ENCODE assay signal across 10 cellular contexts in genomic region chr12:6632026-6632978, GRCh38. TPM values are rescaled to one million over a fixed set of nuclear protein-coding genes. Genes with fewer than 3 reads are reported as not detected.
DNase-seq lines count a peak whose midpoint lies in the region; ATAC-seq and TF ChIP-seq lines count a peak whose summit lies in the region.
"Had no signal": no experiment of that assay in that cellular context is flagged by ENCODE, and none has a peak within 500 bp of the region (broad histone marks: within the 10 kb centered on the region; RNA-seq: fewer than 3 reads in every experiment).

No MANE protein-coding gene starts in this region.

- TF ChIP-seq POLR2A in stomach (IDR thresholded peaks at IDR 0.05): no peak

- H3K4me1 Mint-ChIP-seq in activated CD8-positive, alpha-beta T cell treated with anti-CD3 and anti-CD28 coated beads, Interleukin-2, amount 10 ng/mL, durations not matched to agents 7 days and 5 days (ENCODE audit: low read depth): peaks cover 70% of the 10 kb centered on the region

- H3K9me2 ChIP-seq in GM23248 (ENCODE audit: insufficient read depth): no peaks in the 10 kb centered on the region

- 61 to 67% (median 63%) methylated on average over 19 to 21 of the region's 21 CpGs for WGBS in stomach, 5 donors
- WGBS in GM23248 (ENCODE audit: low coverage in 1 of 2, low lambda C conversion rate in 2 of 2, missing lambda C conversion rate in 2 of 2), 2 experiments: 75 to 76% methylated on average over 20 to 21 of the region's 21 CpGs

- peak overlapping the region; percentile 73 to 81 (median 80) for H3K27ac ChIP-seq in stomach
- H3K27ac ChIP-seq in GM23248: no peak overlapping the region

- no peaks in the 10 kb centered on the region for H3K9me3 ChIP-seq in MG63
- H3K9me3 ChIP-seq in stomach: no peaks in the 10 kb centered on the region
- no peaks in the 10 kb centered on the region for H3K9me3 ChIP-seq in GM23248 (ENCODE audit: low read depth)

- TF ChIP-seq CTCF in GM12864 (IDR thresholded peaks at IDR 0.05; ENCODE audit: low read depth, low read length, missing control alignments): no peak
- no peak for TF ChIP-seq CTCF in stomach (IDR thresholded peaks at IDR 0.05)

- no peaks in the 10 kb centered on the region for H3K79me2 ChIP-seq in GM23248 (ENCODE audit: insufficient read depth)

- ATAC-seq in GM21390 (IDR thresholded peaks at IDR 0.05; ENCODE audit: unreplicated experiment): peak; percentile 69
- peak; percentile 66 for ATAC-seq in activated CD8-positive, alpha-beta T cell treated with anti-CD3 and anti-CD28 coated beads, Interleukin-2, amount 10 ng/mL, durations not matched to agents 7 days and 5 days
- peak; percentile 41 for ATAC-seq in left ventricle myocardium superior

- peak overlapping the region; percentile 76 for H3K4me3 Mint-ChIP-seq in activated CD8-positive, alpha-beta T cell treated with anti-CD3 and anti-CD28 coated beads, Interleukin-2, amount 10 ng/mL, durations not matched to agents 7 days and 5 days

- POLR2A ChIA-PET in activated CD8-positive, alpha-beta T cell treated with anti-CD3 and anti-CD28 coated beads, Interleukin-2, amount 10 ng/mL, durations not matched to agents 7 days and 5 days (lab: Charles Lee): interaction anchor here (0.5 to 2.5 kb wide), 15 partner anchors 11 to 311 kb away, joined by 3 to 13 read pairs (median 5); partner anchors contain the start of genes CDCA3, CHD4, COPS7A and RNU7-1

- peaks cover 12 to 72% (median 25%) of the 10 kb centered on the region in 4 donors for H3K4me1 ChIP-seq in stomach
- H3K4me1 ChIP-seq in GM23248 (ENCODE audit: insufficient read depth): peaks cover 8% of the 10 kb centered on the region; the same call in 1 of the 2 replicates

- H3K36me3 Mint-ChIP-seq in activated CD8-positive, alpha-beta T cell treated with anti-CD3 and anti-CD28 coated beads, Interleukin-2, amount 10 ng/mL, durations not matched to agents 7 days and 5 days (ENCODE audit: low read depth): peaks cover 2% of the 10 kb centered on the region

- DNase-seq in GM12864 (ENCODE audit: low read depth): no peak
- peak; percentile 17 for DNase-seq in MG63
- peak; percentile 81 for DNase-seq in activated CD8-positive, alpha-beta T cell treated with anti-CD3 and anti-CD28 coated beads, Interleukin-2, amount 10 ng/mL, durations not matched to agents 7 days and 5 days
- DNase-seq in left ventricle myocardium superior: no peak
- DNase-seq in stomach: no peak
- DNase-seq in H4 (ENCODE audit: low spot score): no peak
- DNase-seq in GM23248: no peak

- in situ Hi-C loops in GM23248 (cut with MboI): no loop called here

- no peak for TF ChIP-seq EP300 in stomach (IDR thresholded peaks at IDR 0.05)

- no peak overlapping the region for H3K9ac ChIP-seq in GM23248

- H3K4me3 ChIP-seq in GM12864 (ENCODE audit: low read depth, low read length) (peak overlapping the region; percentile 52), MG63 (no peak overlapping the region), stomach (peak overlapping the region in 1 of 4 donors; percentile 21), GM23248 (no peak overlapping the region)

- no peak overlapping the region for H2AFZ ChIP-seq in GM23248

- no peaks in the 10 kb centered on the region for H3K36me3 ChIP-seq in MG63
- no peaks in the 10 kb centered on the region for H3K36me3 ChIP-seq in stomach
- no peaks in the 10 kb centered on the region for H3K36me3 ChIP-seq in GM23248 (ENCODE audit: low read depth)

- H3F3A ChIP-seq in GM23248 (ENCODE audit: insufficient read depth): no peaks in the 10 kb centered on the region

- H3K9me3 Mint-ChIP-seq in activated CD8-positive, alpha-beta T cell treated with anti-CD3 and anti-CD28 coated beads, Interleukin-2, amount 10 ng/mL, durations not matched to agents 7 days and 5 days (ENCODE audit: insufficient read depth): no peaks in the 10 kb centered on the region

- CTCF ChIA-PET in activated CD8-positive, alpha-beta T cell treated with anti-CD3 and anti-CD28 coated beads, Interleukin-2, amount 10 ng/mL, durations not matched to agents 7 days and 5 days (lab: Charles Lee): interaction anchor here (0.7 to 2.7 kb wide), 10 partner anchors 9 to 121 kb away, joined by 3 to 11 read pairs (median 4); partner anchors contain the start of genes MLF2 and ZNF384

- no peak overlapping the region for H3K4me2 ChIP-seq in GM23248 (ENCODE audit: unreplicated experiment)

- H3K27ac Mint-ChIP-seq in activated CD8-positive, alpha-beta T cell treated with anti-CD3 and anti-CD28 coated beads, Interleukin-2, amount 10 ng/mL, durations not matched to agents 7 days and 5 days: peak overlapping the region; percentile 96

- no peaks in the 10 kb centered on the region for H3K27me3 ChIP-seq in MG63
- H3K27me3 ChIP-seq in stomach: peaks cover 0 to 4% (median 0%) of the 10 kb centered on the region in 3 donors
- H3K27me3 ChIP-seq in GM23248 (replicated peaks; ENCODE audit: insufficient read depth): no peaks in the 10 kb centered on the region

- intact Hi-C loops in left ventricle myocardium superior (cut with micrococcal nuclease) (no loop called here), stomach (cut with DNase I; ENCODE audit: low total_unique reads) (no loop called here)

- no peaks in the 10 kb centered on the region for H3K27me3 Mint-ChIP-seq in activated CD8-positive, alpha-beta T cell treated with anti-CD3 and anti-CD28 coated beads, Interleukin-2, amount 10 ng/mL, durations not matched to agents 7 days and 5 days (ENCODE audit: low read depth)

- H4K20me1 ChIP-seq in GM23248 (ENCODE audit: insufficient read depth): no peaks in the 10 kb centered on the region

RNA-seq across cellular contexts. Expression of gene LPAR5, which starts 3.5 kb away (rescaled TPM):
- 0.03 TPM in 1 of 2 replicates, not detected in the other for total RNA-seq in MG63 (2014; rRNA removed; shearing (Covaris generic); ENCODE audit: low replicate concordance)
- total RNA-seq in activated CD8-positive, alpha-beta T cell treated with anti-CD3 and anti-CD28 coated beads, Interleukin-2, amount 10 ng/mL, durations not matched to agents 7 days and 5 days: 10 to 100 TPM; 16.5 to 16.8 TPM
- total RNA-seq in left ventricle myocardium superior (8.6 TPM), stomach (10 to 100 TPM in 1 of 5 donors, 1 to 10 TPM in 4; 1.3 to 33.0 (median 5.8) TPM)
- polyA plus RNA-seq in stomach (1 to 10 TPM; 2.0 to 5.6 (median 3.5) TPM), GM23248 (2016; fragmentation: Nextera tagmentation; extraction: Ambion mirVana) (not detected in 2 replicates)
- 0.04 TPM in 1 of 2 replicates, not detected in the other for total RNA-seq in H4 (2014; rRNA removed; shearing (Covaris generic))
- total RNA-seq in GM23248 (2014; rRNA removed; shearing (Covaris generic)): not detected in 2 replicates
- total RNA-seq: glomerular endothelial cell, RPMI7951 had no signal

RNA-seq across cellular contexts. Expression of gene ACRBP, which starts 14.9 kb away (rescaled TPM):
- not detected in 2 replicates for total RNA-seq in MG63 (2014; rRNA removed; shearing (Covaris generic); ENCODE audit: low replicate concordance)
- 1 to 10 TPM in 1 of 2 experiments, under 1 TPM in 1; 0.76 to 1.7 TPM for total RNA-seq in activated CD8-positive, alpha-beta T cell treated with anti-CD3 and anti-CD28 coated beads, Interleukin-2, amount 10 ng/mL, durations not matched to agents 7 days and 5 days
- 2.2 TPM for total RNA-seq in left ventricle myocardium superior
- total RNA-seq in stomach: 1 to 10 TPM in 2 of 5 donors, not detected in 3; 2.2 to 6.4 TPM
- polyA plus RNA-seq in stomach: 1 to 10 TPM in 2 of 3 donors, under 1 TPM in 1; 0.31 to 1.6 (median 1.1) TPM
- total RNA-seq in H4 (2014; rRNA removed; shearing (Covaris generic)): not detected in 2 replicates
- not detected in 2 replicates for total RNA-seq in GM23248 (2014; rRNA removed; shearing (Covaris generic))
- not detected in 2 replicates for polyA plus RNA-seq in GM23248 (2016; fragmentation: Nextera tagmentation; extraction: Ambion mirVana)

RNA-seq across cellular contexts. Expression of gene CHD4, which starts 25.1 kb away (rescaled TPM):
- 155 and 166 TPM in 2 replicates for total RNA-seq in MG63 (2014; rRNA removed; shearing (Covaris generic); ENCODE audit: low replicate concordance)
- 100 to 1,000 TPM; 277 to 292 TPM for total RNA-seq in activated CD8-positive, alpha-beta T cell treated with anti-CD3 and anti-CD28 coated beads, Interleukin-2, amount 10 ng/mL, durations not matched to agents 7 days and 5 days
- total RNA-seq in left ventricle myocardium superior: 159 TPM
- total RNA-seq in stomach: 100 to 1,000 TPM; 169 to 315 (median 202) TPM
- 100 to 1,000 TPM; 105 to 139 (median 111) TPM for polyA plus RNA-seq in stomach
- 242 and 246 TPM in 2 replicates for total RNA-seq in H4 (2014; rRNA removed; shearing (Covaris generic))
- total RNA-seq in GM23248 (2014; rRNA removed; shearing (Covaris generic)): 148 and 171 TPM in 2 replicates
- polyA plus RNA-seq in GM23248 (2016; fragmentation: Nextera tagmentation; extraction: Ambion mirVana): 61.5 and 72.1 TPM in 2 replicates

RNA-seq across cellular contexts. Expression of gene ING4, which starts 30.6 kb away (rescaled TPM):
- total RNA-seq in MG63 (2014; rRNA removed; shearing (Covaris generic); ENCODE audit: low replicate concordance): 30.1 and 33.1 TPM in 2 replicates
- 10 to 100 TPM; 24.9 TPM for total RNA-seq in activated CD8-positive, alpha-beta T cell treated with anti-CD3 and anti-CD28 coated beads, Interleukin-2, amount 10 ng/mL, durations not matched to agents 7 days and 5 days
- total RNA-seq in left ventricle myocardium superior (30.1 TPM), stomach (10 to 100 TPM in 4 of 5 donors, 1 to 10 TPM in 1; 8.7 to 51.8 (median 33.5) TPM)
- polyA plus RNA-seq in stomach (10 to 100 TPM; 25.5 to 53.6 (median 43.6) TPM), GM23248 (2016; fragmentation: Nextera tagmentation; extraction: Ambion mirVana) (43.5 and 46.0 TPM in 2 replicates)
- total RNA-seq in H4 (2014; rRNA removed; shearing (Covaris generic)): 57.8 and 65.7 TPM in 2 replicates
- 31.7 and 39.1 TPM in 2 replicates for total RNA-seq in GM23248 (2014; rRNA removed; shearing (Covaris generic))

RNA-seq across cellular contexts. Expression of gene ZNF384, which starts 56.9 kb away (rescaled TPM):
- 9.3 and 21.9 TPM in 2 replicates for total RNA-seq in MG63 (2014; rRNA removed; shearing (Covaris generic); ENCODE audit: low replicate concordance)
- 10 to 100 TPM; 71.9 to 76.4 TPM for total RNA-seq in activated CD8-positive, alpha-beta T cell treated with anti-CD3 and anti-CD28 coated beads, Interleukin-2, amount 10 ng/mL, durations not matched to agents 7 days and 5 days
- total RNA-seq in left ventricle myocardium superior: 31.8 TPM
- total RNA-seq in stomach: 100 to 1,000 TPM in 1 of 5 donors, 10 to 100 TPM in 4; 16.5 to 207 (median 35.6) TPM
- polyA plus RNA-seq in stomach: 10 to 100 TPM; 16.7 to 21.8 (median 20.2) TPM
- total RNA-seq in H4 (2014; rRNA removed; shearing (Covaris generic)): 21.2 and 23.6 TPM in 2 replicates
- total RNA-seq in GM23248 (2014; rRNA removed; shearing (Covaris generic)): 17.3 and 26.2 TPM in 2 replicates
- polyA plus RNA-seq in GM23248 (2016; fragmentation: Nextera tagmentation; extraction: Ambion mirVana): 23.6 and 26.0 TPM in 2 replicates

Comparison
In these comparisons a context has a peak if more than half of its experiments do, and no peak if none do; other contexts are left out.
1. DNase-seq: peak in MG63 (single experiment) and activated CD8-positive, alpha-beta T cell treated with anti-CD3 and anti-CD28 coated beads, Interleukin-2, amount 10 ng/mL, durations not matched to agents 7 days and 5 days (single experiment); none in GM12864 (single experiment), left ventricle myocardium superior (single experiment), stomach (single experiment), H4 (single experiment) and GM23248 (single experiment).
2. Peak in every context shown above with its lines, with median percentiles within 50 percentile points of each other: ATAC-seq.